Comparison of ENCODE assay signal across 10 cellular contexts in the genomic region with DNA sequence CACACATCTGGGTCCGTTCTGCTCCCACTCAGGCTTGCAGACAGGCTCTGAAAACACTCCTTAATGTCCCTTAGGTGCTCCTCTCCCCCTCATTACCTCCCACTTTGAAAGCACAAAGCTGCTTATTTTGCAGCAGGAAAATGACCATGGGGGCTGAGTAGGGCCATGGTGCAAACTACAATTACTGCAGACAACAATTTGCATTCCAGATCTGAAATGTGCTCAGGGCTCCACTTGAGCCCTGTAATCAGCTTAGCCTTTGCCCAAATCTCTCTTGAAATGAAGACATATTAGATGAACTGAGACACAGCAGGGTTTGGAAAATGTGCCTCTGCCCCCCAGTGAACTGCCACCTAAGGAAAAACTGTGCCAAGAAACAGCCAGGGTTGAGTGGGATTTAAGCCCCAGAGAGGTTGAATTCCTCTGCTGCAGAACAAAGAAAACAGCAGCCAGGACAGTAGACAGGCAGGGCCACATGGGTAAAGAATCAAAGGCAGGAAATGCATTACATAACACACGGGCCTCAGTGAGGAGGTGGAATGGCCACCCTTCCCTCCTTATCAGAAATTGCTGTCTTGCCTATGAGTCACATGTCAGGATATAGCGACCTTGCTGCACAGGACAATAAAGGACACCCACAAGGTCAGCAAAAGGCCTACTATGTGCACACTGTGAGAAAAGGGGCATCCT.
DNase-seq lines count a peak whose midpoint lies in the region; ATAC-seq, FAIRE-seq and TF ChIP-seq lines count a peak whose summit lies in the region.
"Had no signal": no experiment of that assay in that cellular context is flagged by ENCODE, and none has a peak within 500 bp of the region (broad histone marks: within the 10 kb centered on the region; RNA-seq: fewer than 3 reads in every experiment).

No MANE protein-coding gene starts in this region.

- peak; percentile 3 for DNase-seq in HFFc6
- peak; percentile 23 for DNase-seq in NT2/D1 (ENCODE audit: low read depth, low spot score)
- peak; percentile 42 for DNase-seq in choroid plexus epithelial cell (ENCODE audit: low read depth)
- no peak for DNase-seq in pancreas
- DNase-seq in prostate gland (ENCODE audit: low spot score) = no peak
- DNase-seq: amniotic stem cell had no signal

- H3K27ac ChIP-seq in pancreas (no peak overlapping the region), prostate gland (no peak overlapping the region)

- FAIRE-seq in pancreas (lab: Jason Lieb, UNC) = no peak
- FAIRE-seq: islet of Langerhans had no signal

- no peak overlapping the region for H3K4me3 Mint-ChIP-seq in HFFc6

- H3K36me3 ChIP-seq in NT2/D1 (ENCODE audit: insufficient read depth, insufficient read length, low read length) = no peaks in the 10 kb centered on the region
- H3K36me3 ChIP-seq in pancreas = no peaks in the 10 kb centered on the region
- no peaks in the 10 kb centered on the region for H3K36me3 ChIP-seq in prostate gland

- no peak overlapping the region for H3K9ac ChIP-seq in NT2/D1 (ENCODE audit: insufficient read length, low read depth)

- H3K4me3 ChIP-seq in NT2/D1 (ENCODE audit: insufficient read length, low read depth) = no peak overlapping the region
- H3K4me3 ChIP-seq in choroid plexus epithelial cell (ENCODE audit: low read depth, low read length) = no peak overlapping the region
- H3K4me3 ChIP-seq in pancreas = no peak overlapping the region
- H3K4me3 ChIP-seq in prostate gland = no peak overlapping the region

- H3K4me1 ChIP-seq in NT2/D1 (ENCODE audit: insufficient read depth, insufficient read length) = no peaks in the 10 kb centered on the region
- peaks cover 0 to 11% (median 4%) of the 10 kb centered on the region in 3 donors for H3K4me1 ChIP-seq in pancreas
- peaks cover 7% of the 10 kb centered on the region for H3K4me1 ChIP-seq in prostate gland (replicated peaks)

- no peaks in the 10 kb centered on the region for H3K9me3 Mint-ChIP-seq in HFFc6

- H3K4me1 Mint-ChIP-seq in HFFc6 (ENCODE audit: low read depth) = peaks cover 36% of the 10 kb centered on the region

- TF ChIP-seq CTCF in HFFc6 (IDR thresholded peaks at IDR 0.05) (no peak), choroid plexus epithelial cell (conservative IDR thresholded peaks at IDR 0.05; ENCODE audit: low read depth, low read length) (no peak), pancreas (IDR thresholded peaks at IDR 0.05) (no peak), prostate gland (IDR thresholded peaks at IDR 0.05) (no peak)

- intact Hi-C loops in pancreas (cut with DNase I) = no loop called here
- intact Hi-C loops in prostate gland (cut with DNase I) = no loop called here

- H3K36me3 Mint-ChIP-seq in HFFc6 (ENCODE audit: low read depth) = no peaks in the 10 kb centered on the region

- ATAC-seq in pancreas (peak in 3 of 4 donors; percentile 36 to 63 (median 42)), HG02852 (IDR thresholded peaks at IDR 0.05; ENCODE audit: unreplicated experiment) (no peak), GM21619 (IDR thresholded peaks at IDR 0.05; ENCODE audit: unreplicated experiment) (no peak)
- ATAC-seq: Panc1 had no signal

- H3K27me3 ChIP-seq in NT2/D1 (ENCODE audit: insufficient read depth, insufficient read length) = no peaks in the 10 kb centered on the region
- no peaks in the 10 kb centered on the region for H3K27me3 ChIP-seq in pancreas
- no peaks in the 10 kb centered on the region for H3K27me3 ChIP-seq in prostate gland (replicated peaks; ENCODE audit: insufficient read depth)

- H3K27ac Mint-ChIP-seq in HFFc6 = no peak overlapping the region

- no peak for TF ChIP-seq POLR2A in prostate gland (IDR thresholded peaks at IDR 0.05)

- H3K9me3 ChIP-seq in NT2/D1 (ENCODE audit: insufficient read depth, low read length) (0 out of 2 replicates have a peak, but pooled peaks cover 3% of the 10 kb centered on the region), pancreas (no peaks in the 10 kb centered on the region), prostate gland (no peaks in the 10 kb centered on the region)

- 37 to 42% methylated on average over 3 of the region's 3 CpGs for WGBS in pancreas, 2 donors
- WGBS in prostate gland = 77% methylated on average over 3 of the region's 3 CpGs

- no peaks in the 10 kb centered on the region; the same call in 1 of the 2 replicates for H3K27me3 Mint-ChIP-seq in HFFc6 (ENCODE audit: insufficient read depth)

Comparison
In these comparisons a context has a peak if more than half of its experiments do, and no peak if none do; other contexts are left out.
1. DNase-seq: peak in HFFc6 (single experiment), NT2/D1 (single experiment) and choroid plexus epithelial cell (single experiment); none in pancreas (0 of 6) and prostate gland (single experiment).
2. ATAC-seq: peak in pancreas (3 of 4); none in HG02852 (single experiment) and GM21619 (single experiment).